24 cellular contexts compared by ENCODE assay signal in genomic region chr1:211647666-211648065, GRCh38. TPM values are rescaled to one million over a fixed set of nuclear protein-coding genes. Genes with fewer than 3 reads are reported as not detected.
A peak's percentile ranks its signal among the peaks of the same experiment; 100 is the strongest.
DNase-seq lines count a peak whose midpoint lies in the region; ATAC-seq and TF ChIP-seq lines count a peak whose summit lies in the region.
"Had no signal": no experiment of that assay in that cellular context is flagged by ENCODE, and none has a peak within 500 bp of the region (broad histone marks: within the 10 kb centered on the region; RNA-seq: fewer than 3 reads in every experiment).

No MANE protein-coding gene starts in this region.

- WGBS in adrenal gland, 4 donors: 81 to 89% (median 83%) methylated on average over 3 to 5 of the region's 5 CpGs

- H3K27me3 ChIP-seq in right atrium auricular region: no peaks in the 10 kb centered on the region
- H3K27me3 ChIP-seq in duodenal mucosa (ENCODE audit: control insufficient read depth in 1 of 2, insufficient read depth in 2 of 2, low read length in 2 of 2): no peaks in the 10 kb centered on the region
- H3K27me3 ChIP-seq in mucosa of rectum (ENCODE audit: control insufficient read depth in 2 of 2, insufficient read depth in 2 of 2, low read length in 2 of 2): no peaks in the 10 kb centered on the region
- H3K27me3 ChIP-seq in adrenal gland: no peaks in the 10 kb centered on the region
- H3K27me3 ChIP-seq in SJCRH30: no peaks in the 10 kb centered on the region
- H3K27me3 ChIP-seq: ascending aorta, heart right ventricle had no signal

- H3K9me3 ChIP-seq in right atrium auricular region (no peaks in the 10 kb centered on the region), duodenal mucosa (ENCODE audit: control insufficient read depth in 1 of 2, low read length in 2 of 2) (no peaks in the 10 kb centered on the region), mucosa of rectum (ENCODE audit: control insufficient read depth in 2 of 2, low read length in 2 of 2) (no peaks in the 10 kb centered on the region), adrenal gland (replicated peaks in 1 of 3) (no peaks in the 10 kb centered on the region), SJCRH30 (replicated peaks) (no peaks in the 10 kb centered on the region; the same call in 1 of the 2 replicates)
- H3K9me3 ChIP-seq: ascending aorta, heart right ventricle had no signal

- no peak overlapping the region for H3K27ac ChIP-seq in right atrium auricular region
- peak overlapping the region; percentile 91 for H3K27ac ChIP-seq in duodenal mucosa (ENCODE audit: low read depth, low read length)
- H3K27ac ChIP-seq in mucosa of rectum (ENCODE audit: low read depth in 2 of 2, low read length in 2 of 2): peak overlapping the region; percentile 74 to 83
- peak overlapping the region in 1 of 5 donors; percentile 43 for H3K27ac ChIP-seq in adrenal gland
- H3K27ac ChIP-seq in SJCRH30: no peak overlapping the region
- H3K27ac ChIP-seq: ascending aorta had no signal

- H3K4me1 ChIP-seq in right atrium auricular region (peaks cover 0 to 16% of the 10 kb centered on the region in 2 donors), duodenal mucosa (ENCODE audit: control insufficient read depth in 1 of 2, insufficient read depth in 2 of 2, low read length in 2 of 2) (peaks cover 42 to 47% of the 10 kb centered on the region in 2 donors), mucosa of rectum (ENCODE audit: control insufficient read depth in 2 of 2, insufficient read depth in 2 of 2, low read length in 2 of 2) (peaks cover 17 to 32% of the 10 kb centered on the region in 2 donors), adrenal gland (replicated peaks in 1 of 2) (peaks cover 13 to 20% of the 10 kb centered on the region in 2 donors), SJCRH30 (peaks cover 10% of the 10 kb centered on the region; the same call in 1 of the 2 replicates)

- H3K9ac ChIP-seq in duodenal mucosa (ENCODE audit: low read depth in 1 of 2, low read length in 2 of 2) (peak overlapping the region in 1 of 2 donors; percentile 36), mucosa of rectum (ENCODE audit: low read depth in 1 of 2, low read length in 2 of 2) (peak overlapping the region in 1 of 2 donors; percentile 42)

- H3K4me3 ChIP-seq in right atrium auricular region: no peak overlapping the region
- H3K4me3 ChIP-seq in duodenal mucosa (ENCODE audit: low read depth in 1 of 2, low read length in 2 of 2): peak overlapping the region; percentile 3 to 36
- peak overlapping the region in 1 of 2 donors; percentile 33 for H3K4me3 ChIP-seq in mucosa of rectum (ENCODE audit: low read length in 2 of 2)
- H3K4me3 ChIP-seq in adrenal gland: no peak overlapping the region
- no peak overlapping the region for H3K4me3 ChIP-seq in SJCRH30
- H3K4me3 ChIP-seq: ascending aorta, heart right ventricle had no signal

- TF ChIP-seq CTCF in right atrium auricular region (IDR thresholded peaks at IDR 0.05) (no peak), adrenal gland (IDR thresholded peaks at IDR 0.05) (no peak)

- no peak for TF ChIP-seq POLR2A in adrenal gland (IDR thresholded peaks at IDR 0.05)

- peak; percentile 63 for ATAC-seq in left ventricle myocardium superior
- ATAC-seq: activated T-helper 17 cell treated with anti-CD3 and anti-CD28 coated beads, Interleukin-2, amount 50 U/mL, for 72 hours had no signal

- intact Hi-C loops in left ventricle myocardium superior (cut with micrococcal nuclease): loop anchor here (5.0 kb wide), 1 partner anchor 70 kb away; the partner anchor contains the start of gene SLC30A1
- intact Hi-C loops in adrenal gland (cut with DNase I): no loop called here

- no peak for DNase-seq in left ventricle myocardium superior
- DNase-seq in right atrium auricular region (ENCODE audit: low spot score): no peak
- DNase-seq in adrenal gland: no peak
- DNase-seq in SJCRH30: no peak
- no peak for DNase-seq in DMS53 treated with DMSO at 0.1 percent for 48 hours (lab: John Stamatoyannopoulos, UW; ENCODE audit: unreplicated experiment)
- DNase-seq: activated CD4-positive, alpha-beta T cell treated with anti-CD3 and anti-CD28 coated beads, Interleukin-2, amount 50 U/mL, for 1 hour; C1 segment of cervical spinal cord; EL; foreskin fibroblast; H7; heart right ventricle; Kasumi-1; midbrain; NCI-H1694; NCI-H2171 treated with DMSO at 0.1 percent for 48 hours; NCI-H526; nephron progenitor cell; substantia nigra; T-helper 9 cell had no signal

- H3K36me3 ChIP-seq in right atrium auricular region (no peaks in the 10 kb centered on the region), duodenal mucosa (ENCODE audit: control insufficient read depth in 1 of 2, insufficient read depth in 2 of 2, low read length in 2 of 2) (no peaks in the 10 kb centered on the region), mucosa of rectum (ENCODE audit: control insufficient read depth in 2 of 2, insufficient read depth in 2 of 2, low read length in 2 of 2) (no peaks in the 10 kb centered on the region), adrenal gland (replicated peaks in 1 of 2) (no peaks in the 10 kb centered on the region), SJCRH30 (no peaks in the 10 kb centered on the region)
- H3K36me3 ChIP-seq: ascending aorta, heart right ventricle had no signal

RNA-seq across cellular contexts. Expression of gene NEK2, which starts 27.8 kb away (rescaled TPM):
- total RNA-seq in left ventricle myocardium superior (0.25 TPM), right atrium auricular region (1 to 10 TPM in 1 of 2 donors, not detected in 1; 2.2 TPM), adrenal gland (1 to 10 TPM in 4 of 8 donors, under 1 TPM in 4; 0.18 to 2.2 (median 0.97) TPM)
- polyA plus RNA-seq in adrenal gland: under 1 TPM; 0.08 to 0.97 (median 0.20) TPM
- 59.4 and 63.3 TPM in 2 replicates for total RNA-seq in SJCRH30 (2014; rRNA removed; shearing (Covaris generic))
- total RNA-seq: ascending aorta, posterior vena cava had no signal

Comparison
In these comparisons a context has a peak if more than half of its experiments do, and no peak if none do; other contexts are left out.
1. H3K27ac ChIP-seq: peak in duodenal mucosa (single experiment) and mucosa of rectum (2 of 2); none in right atrium auricular region (0 of 2) and SJCRH30 (single experiment).
2. H3K4me3 ChIP-seq: peak in duodenal mucosa (2 of 2); none in right atrium auricular region (0 of 2), adrenal gland (0 of 4) and SJCRH30 (single experiment).
3. RNA of gene NEK2, which starts 27.8 kb away (total RNA-seq): 59.4 to 63.3 TPM in SJCRH30; 2.2 TPM in right atrium auricular region, 0.18 to 2.2 TPM in adrenal gland and 0.25 TPM in left ventricle myocardium superior (single experiment); every median in the first group is over 10 times any median in the second.